In genomic region chr5:138876811-138877210, GRCh38 we compare ENCODE assay signal across 16 cellular contexts. TPM values are rescaled to one million over a fixed set of nuclear protein-coding genes. Genes with fewer than 3 reads are reported as not detected.
DNase-seq lines count a peak whose midpoint lies in the region; ATAC-seq, FAIRE-seq and TF ChIP-seq lines count a peak whose summit lies in the region.
"Had no signal": no experiment of that assay in that cellular context is flagged by ENCODE, and none has a peak within 500 bp of the region (broad histone marks: within the 10 kb centered on the region; RNA-seq: fewer than 3 reads in every experiment).

No MANE protein-coding gene starts in this region.

- DNase-seq in HepG2 (ENCODE audit: low spot score) (no peak), right lobe of liver (no peak), glutamatergic neuron (no peak), smooth muscle cell (lab: John Stamatoyannopoulos, UW; ENCODE audit: unreplicated experiment) (no peak)
- no peak for DNase-seq in activated CD4-positive, alpha-beta T cell treated with anti-CD3 and anti-CD28 coated beads, Interleukin-2, amount 10 ng/mL, durations not matched to agents 7 days and 5 days
- DNase-seq in stimulated activated naive CD4-positive, alpha-beta T cell treated with Interleukin-2 at 50 U/mL for 16 hours (lab: John Stamatoyannopoulos, UW), result no peak
- DNase-seq: Caco-2; CD8-positive, alpha-beta memory T cell; DMS53; GF-D8; H7 had no signal

- H3K4me2 ChIP-seq in HepG2 (ENCODE audit: low read depth, low read length), result no peak overlapping the region
- H3K4me2 ChIP-seq in smooth muscle cell, result no peak overlapping the region
- H3K4me2 ChIP-seq: BLaER1 had no signal

- H3K79me2 ChIP-seq in HepG2 (ENCODE audit: insufficient read depth, low read length) (peaks cover 16% of the 10 kb centered on the region), smooth muscle cell (ENCODE audit: low read depth) (peaks cover 97% of the 10 kb centered on the region)

- TF ChIP-seq EP300 in HepG2 (IDR thresholded peaks at IDR 0.05; ENCODE audit: low read depth in 2 of 2, low read length in 2 of 2), result no peak
- no peak for TF ChIP-seq EP300 in HepG2 (CRISPR knock-in tag; IDR thresholded peaks at IDR 0.05; ENCODE audit: borderline replicate concordance)

- H3K27ac Mint-ChIP-seq in glutamatergic neuron (ENCODE audit: unreplicated experiment), result peak overlapping the region; percentile 97
- H3K27ac Mint-ChIP-seq in activated CD4-positive, alpha-beta T cell treated with anti-CD3 and anti-CD28 coated beads, Interleukin-2, amount 10 ng/mL, durations not matched to agents 7 days and 5 days, result no peak overlapping the region
- H3K27ac Mint-ChIP-seq: CD8-positive, alpha-beta memory T cell had no signal

- H3K4me3 Mint-ChIP-seq in glutamatergic neuron (ENCODE audit: unreplicated experiment), result peak overlapping the region; percentile 88
- H3K4me3 Mint-ChIP-seq in activated CD4-positive, alpha-beta T cell treated with anti-CD3 and anti-CD28 coated beads, Interleukin-2, amount 10 ng/mL, durations not matched to agents 7 days and 5 days, result no peak overlapping the region
- H3K4me3 Mint-ChIP-seq: CD8-positive, alpha-beta memory T cell had no signal

- no peaks in the 10 kb centered on the region for H3F3A ChIP-seq in smooth muscle cell (ENCODE audit: low read depth)

- H3K4me3 ChIP-seq in HepG2 (replicated peaks in 1 of 3; ENCODE audit: insufficient read depth in 1 of 3, low read depth in 2 of 3, low read length in 3 of 3) (no peak overlapping the region), right lobe of liver (no peak overlapping the region), smooth muscle cell (no peak overlapping the region)
- H3K4me3 ChIP-seq: BLaER1 had no signal

- no TSS peak for BruUV-seq in HepG2 (replicated peaks; lab: Mats Ljungman, UMichigan)

- H4K20me1 ChIP-seq in HepG2 (ENCODE audit: insufficient read depth, low read length), result peaks cover 25% of the 10 kb centered on the region
- peaks cover 97% of the 10 kb centered on the region for H4K20me1 ChIP-seq in smooth muscle cell (ENCODE audit: low read depth)

- no peak for ATAC-seq in HepG2
- ATAC-seq in right lobe of liver, result no peak
- ATAC-seq in HG03280 (IDR thresholded peaks at IDR 0.05; ENCODE audit: unreplicated experiment), result no peak

- no peak overlapping the region for H3K9ac ChIP-seq in HepG2 (ENCODE audit: insufficient read depth, low read depth, low read length)
- H3K9ac ChIP-seq in smooth muscle cell (ENCODE audit: low read depth), result no peak overlapping the region
- H3K9ac ChIP-seq: BLaER1 had no signal

- CTCF ChIA-PET in HepG2 (lab: Yijun Ruan, JAX; ENCODE audit: low intra/inter-chr PET ratio, low total read pairs), result no interaction called here
- CTCF ChIA-PET in activated CD4-positive, alpha-beta T cell treated with anti-CD3 and anti-CD28 coated beads, Interleukin-2, amount 10 ng/mL, durations not matched to agents 7 days and 5 days (lab: Charles Lee), result no interaction called here

- intact Hi-C loops in HepG2 (cut with micrococcal nuclease; ENCODE audit: unreplicated experiment), result no loop called here
- intact Hi-C loops in right lobe of liver (cut with DNase I), result no loop called here

- H3K27me3 ChIP-seq in HepG2 (ENCODE audit: control insufficient read depth in 1 of 2, insufficient read depth in 2 of 2, low read length in 2 of 2) (no peaks in the 10 kb centered on the region), right lobe of liver (no peaks in the 10 kb centered on the region), smooth muscle cell (ENCODE audit: low read depth) (no peaks in the 10 kb centered on the region)
- H3K27me3 ChIP-seq: BLaER1 had no signal

- H3K9me3 Mint-ChIP-seq in glutamatergic neuron (ENCODE audit: unreplicated experiment), result peaks cover 18% of the 10 kb centered on the region
- no peaks in the 10 kb centered on the region for H3K9me3 Mint-ChIP-seq in activated CD4-positive, alpha-beta T cell treated with anti-CD3 and anti-CD28 coated beads, Interleukin-2, amount 10 ng/mL, durations not matched to agents 7 days and 5 days
- H3K9me3 Mint-ChIP-seq: CD8-positive, alpha-beta memory T cell had no signal

- in situ Hi-C loops in HepG2 (cut with HindIII; ENCODE audit: extremely low pct_ligation_motif_present, low pct_unique_long_range_greater_than_20kb), result no loop called here

- FAIRE-seq in HepG2 (lab: Jason Lieb, UNC), result no peak
- FAIRE-seq: GM19239, HTR-8/SVneo had no signal

- peaks cover 9% of the 10 kb centered on the region for H3K36me3 Mint-ChIP-seq in glutamatergic neuron (ENCODE audit: unreplicated experiment)
- no peaks in the 10 kb centered on the region for H3K36me3 Mint-ChIP-seq in activated CD4-positive, alpha-beta T cell treated with anti-CD3 and anti-CD28 coated beads, Interleukin-2, amount 10 ng/mL, durations not matched to agents 7 days and 5 days (ENCODE audit: low read depth)
- H3K36me3 Mint-ChIP-seq: CD8-positive, alpha-beta memory T cell had no signal

- H3K27ac ChIP-seq in HepG2 (ENCODE audit: extremely low read length, insufficient read depth, low read length) (no peak overlapping the region), right lobe of liver (no peak overlapping the region), smooth muscle cell (ENCODE audit: low read depth) (peak overlapping the region; percentile 20)
- H3K27ac ChIP-seq: 22Rv1, BLaER1 had no signal

- peaks cover 5% of the 10 kb centered on the region for H3K27me3 Mint-ChIP-seq in glutamatergic neuron (ENCODE audit: unreplicated experiment)
- peaks cover 13% of the 10 kb centered on the region for H3K27me3 Mint-ChIP-seq in activated CD4-positive, alpha-beta T cell treated with anti-CD3 and anti-CD28 coated beads, Interleukin-2, amount 10 ng/mL, durations not matched to agents 7 days and 5 days

- POLR2A ChIA-PET in HepG2 (lab: Yijun Ruan, JAX), result no interaction called here
- POLR2A ChIA-PET in activated CD4-positive, alpha-beta T cell treated with anti-CD3 and anti-CD28 coated beads, Interleukin-2, amount 10 ng/mL, durations not matched to agents 7 days and 5 days (lab: Charles Lee), result no interaction called here

- no peaks in the 10 kb centered on the region for H3K9me3 ChIP-seq in HepG2 (ENCODE audit: low read length)
- no peaks in the 10 kb centered on the region for H3K9me3 ChIP-seq in right lobe of liver
- H3K9me3 ChIP-seq in smooth muscle cell (replicated peaks; ENCODE audit: low read depth), result no peaks in the 10 kb centered on the region
- H3K9me3 ChIP-seq: BLaER1, Caco-2 had no signal

- peaks cover 42% of the 10 kb centered on the region for H3K4me1 Mint-ChIP-seq in glutamatergic neuron (ENCODE audit: low read depth, unreplicated experiment)
- no peaks in the 10 kb centered on the region for H3K4me1 Mint-ChIP-seq in activated CD4-positive, alpha-beta T cell treated with anti-CD3 and anti-CD28 coated beads, Interleukin-2, amount 10 ng/mL, durations not matched to agents 7 days and 5 days

- TF ChIP-seq RAD21 in HepG2 (CRISPR knock-in tag; IDR thresholded peaks at IDR 0.05), result no peak

- H2AFZ ChIP-seq in HepG2 (ENCODE audit: low read length) (no peak overlapping the region), smooth muscle cell (ENCODE audit: low read depth) (no peak overlapping the region)

- TF ChIP-seq CTCF in HepG2 (CRISPR knock-in tag; IDR thresholded peaks at IDR 0.05), result no peak
- no peak for TF ChIP-seq CTCF in right lobe of liver (IDR thresholded peaks at IDR 0.05)
- no peak for TF ChIP-seq CTCF in glutamatergic neuron (IDR thresholded peaks at IDR 0.05; ENCODE audit: partially characterized antibody, unreplicated experiment)
- TF ChIP-seq CTCF in smooth muscle cell (IDR thresholded peaks at IDR 0.05; ENCODE audit: borderline replicate concordance, insufficient read depth, poor library complexity, severe bottlenecking), result no peak

- H3K4me1 ChIP-seq in HepG2 (ENCODE audit: insufficient read depth, low read length) (peaks cover under 1% of the 10 kb centered on the region; the same call in 1 of the 2 replicates), right lobe of liver (no peaks in the 10 kb centered on the region), smooth muscle cell (ENCODE audit: low read depth) (peaks cover 29% of the 10 kb centered on the region)

- no peak for TF ChIP-seq POLR2A in HepG2 (IDR thresholded peaks at IDR 0.05; ENCODE audit: insufficient read depth in 1 of 2, low read depth in 2 of 2, low read length in 2 of 2)
- no peak for TF ChIP-seq POLR2A in right lobe of liver (IDR thresholded peaks at IDR 0.05)

- 96% methylated on average over 4 of the region's 4 CpGs for WGBS in HepG2 (ENCODE audit: low lambda C conversion rate)
- 89% methylated on average over 4 of the region's 4 CpGs for WGBS in right lobe of liver (ENCODE audit: insufficient coverage, low coverage, low lambda C conversion rate, missing lambda C conversion rate)
- WGBS in smooth muscle cell (ENCODE audit: low lambda C conversion rate), result 98% methylated on average over 4 of the region's 4 CpGs

- H3K36me3 ChIP-seq in HepG2 (replicated peaks in 1 of 2; ENCODE audit: control insufficient read depth in 1 of 2, insufficient read depth in 2 of 2, low read length in 2 of 2), result peaks cover 1 to 10% of the 10 kb centered on the region in 2 experiments; a peak in 2 of 5 replicates
- H3K36me3 ChIP-seq in right lobe of liver, result no peaks in the 10 kb centered on the region
- H3K36me3 ChIP-seq in smooth muscle cell (ENCODE audit: low read depth), result no peaks in the 10 kb centered on the region

RNA-seq across cellular contexts. Expression of gene LRRTM2, which starts 1.7 kb away (rescaled TPM):
- total RNA-seq in HepG2 (2016; rRNA removed; fragmentation: Illumina TruSeq; extraction: Trizol), result not detected in 2 replicates
- not detected in 2 replicates for total RNA-seq in HepG2 (2016; cell fraction: cytosol; rRNA removed; fragmentation: Illumina TruSeq; extraction: Trizol; ENCODE audit: low read depth)
- total RNA-seq in HepG2 (2016; cell fraction: insoluble cytoplasmic fraction; rRNA removed; fragmentation: Illumina TruSeq; extraction: Trizol), result not detected in 2 replicates
- not detected in 2 replicates for total RNA-seq in HepG2 (2016; cell fraction: membrane; rRNA removed; fragmentation: Illumina TruSeq; extraction: Trizol)
- not detected in 2 replicates for total RNA-seq in HepG2 (2016; cell fraction: nucleus; rRNA removed; fragmentation: Illumina TruSeq; extraction: Trizol)
- polyA plus RNA-seq in HepG2 (2011; rRNA removed), result not detected in 2 replicates
- not detected in 2 replicates for polyA plus RNA-seq in HepG2 (2011; cell fraction: cytosol; rRNA removed)
- not detected in 2 replicates for polyA plus RNA-seq in HepG2 (2011; cell fraction: nucleus; rRNA removed)
- 0.03 and 0.08 TPM in 2 replicates for polyA plus RNA-seq in HepG2 (2012)
- not detected in 2 replicates for polyA plus RNA-seq in HepG2 (2016; cell fraction: cytosol; fragmentation: Illumina TruSeq; extraction: Trizol; ENCODE audit: low read depth)
- polyA plus RNA-seq in HepG2 (2016; cell fraction: insoluble cytoplasmic fraction; fragmentation: Illumina TruSeq; extraction: Trizol; ENCODE audit: low read depth), result not detected in 2 replicates
- not detected in 2 replicates for polyA plus RNA-seq in HepG2 (2016; cell fraction: membrane; fragmentation: Illumina TruSeq; extraction: Trizol; ENCODE audit: low read depth)
- polyA plus RNA-seq in HepG2 (2016; cell fraction: nucleus; fragmentation: Illumina TruSeq; extraction: Trizol; ENCODE audit: insufficient read depth, low read depth), result not detected in 2 replicates
- polyA minus RNA-seq in HepG2 (2011; rRNA and poly(A)+ RNA removed; ENCODE audit: low replicate concordance), result not detected in 2 replicates
- polyA minus RNA-seq in HepG2 (2011; cell fraction: cytosol; rRNA and poly(A)+ RNA removed), result not detected in 2 replicates
- not detected in 2 replicates for polyA minus RNA-seq in HepG2 (2011; cell fraction: nucleus; rRNA and poly(A)+ RNA removed)
- under 1 TPM in 5 of 6 experiments, not detected in 1; 0.06 to 0.53 (median 0.17) TPM for total RNA-seq in right lobe of liver
- total RNA-seq in glutamatergic neuron (ENCODE audit: unreplicated experiment), result 28.9 TPM
- 0.22 and 0.81 TPM in 2 replicates for total RNA-seq in smooth muscle cell
- polyA plus RNA-seq in smooth muscle cell, result 0.76 and 0.95 TPM in 2 replicates
- not detected for total RNA-seq in activated CD4-positive, alpha-beta T cell treated with anti-CD3 and anti-CD28 coated beads, Interleukin-2, amount 10 ng/mL, durations not matched to agents 7 days and 5 days
- total RNA-seq: Caco-2; CD8-positive, alpha-beta memory T cell; H7 had no signal
- polyA plus RNA-seq: CD8-positive, alpha-beta memory T cell had no signal

Comparison
In these comparisons a context has a peak if more than half of its experiments do, and no peak if none do; other contexts are left out.
1. RNA of gene LRRTM2, which starts 1.7 kb away (total RNA-seq): 28.9 TPM in glutamatergic neuron (single experiment); 0.22 to 0.81 TPM in smooth muscle cell, 0.06 to 0.53 TPM in right lobe of liver, not detected in activated CD4-positive, alpha-beta T cell treated with anti-CD3 and anti-CD28 coated beads, Interleukin-2, amount 10 ng/mL, durations not matched to agents 7 days and 5 days and not detected in HepG2; every median in the first group is over 10 times any median in the second.